Comparison of ENCODE assay signal across 9 cellular contexts in the genomic region with DNA sequence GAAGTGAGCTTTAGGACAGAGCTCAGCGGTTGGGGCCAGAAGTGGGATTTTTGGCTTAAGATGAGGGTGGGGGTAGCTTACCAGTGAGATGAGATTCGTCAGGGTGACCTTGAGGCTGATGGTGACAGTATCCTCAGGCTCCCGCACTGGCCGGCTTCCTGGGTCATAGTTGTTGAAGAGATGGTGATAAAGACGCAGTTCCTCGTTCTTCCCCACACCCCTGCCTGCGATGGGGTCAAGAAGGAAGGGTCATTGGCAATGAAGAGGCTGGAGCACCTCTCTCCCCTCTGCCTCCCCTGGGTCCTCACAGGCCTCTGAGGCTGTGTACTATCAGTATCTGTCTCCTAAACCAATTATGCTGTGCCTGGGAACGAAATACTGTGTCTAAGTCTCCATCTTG.
DNase-seq lines count a peak whose midpoint lies in the region; ATAC-seq and TF ChIP-seq lines count a peak whose summit lies in the region.
"Had no signal": no experiment of that assay in that cellular context is flagged by ENCODE, and none has a peak within 500 bp of the region (broad histone marks: within the 10 kb centered on the region; RNA-seq: fewer than 3 reads in every experiment).

No MANE protein-coding gene starts in this region.

- DNase-seq in T-helper 1 cell (no peak), RWPE1 (ENCODE audit: low spot score) (no peak), tibial artery (no peak)
- DNase-seq in effector memory CD8-positive, alpha-beta T cell: no peak
- no peak for DNase-seq in stimulated activated effector memory CD8-positive, alpha-beta T cell treated with anti-CD3 and anti-CD28 coated beads, Interleukin-12 subunit alpha, Interleukin-12 subunit beta, amount 100 ng/mL, for 72 hours (ENCODE audit: low spot score in 2 of 2)
- DNase-seq in activated CD4-positive, alpha-beta T cell treated with anti-CD3 and anti-CD28 coated beads, Interleukin-2, amount 50 U/mL, for 1 hour: no peak
- DNase-seq: NCI-H187 treated with DMSO at 0.1 percent for 48 hours had no signal

- H3K27me3 ChIP-seq in tibial artery: peaks cover 0 to 41% of the 10 kb centered on the region in 2 donors

- intact Hi-C loops in tibial artery (cut with DNase I; ENCODE audit: low total_unique reads): no loop called here

- H3K9me3 ChIP-seq in tibial artery: no peaks in the 10 kb centered on the region

- TF ChIP-seq CTCF in RWPE1 (conservative IDR thresholded peaks at IDR 0.05; ENCODE audit: low read depth) (no peak), tibial artery (IDR thresholded peaks at IDR 0.05) (no peak)

- H3K27me3 Mint-ChIP-seq in T-helper 1 cell treated with Interleukin-12 subunit alpha and Interleukin-12 subunit beta and Interleukin-4 antibody, amounts not matched to agents 30 μg/mL and 1 μg/mL, for 36 hours (ENCODE audit: low read depth): peaks cover 10% of the 10 kb centered on the region
- H3K27me3 Mint-ChIP-seq in effector memory CD8-positive, alpha-beta T cell: peaks cover 0 to 4% of the 10 kb centered on the region in 2 donors

- H3K27ac ChIP-seq in RWPE1 (peak overlapping the region; percentile 67), tibial artery (no peak overlapping the region)

- no peaks in the 10 kb centered on the region for H3K9me3 Mint-ChIP-seq in T-helper 1 cell treated with Interleukin-12 subunit alpha and Interleukin-12 subunit beta and Interleukin-4 antibody, amounts not matched to agents 30 μg/mL and 1 μg/mL, for 36 hours
- H3K9me3 Mint-ChIP-seq in effector memory CD8-positive, alpha-beta T cell: no peaks in the 10 kb centered on the region
- H3K9me3 Mint-ChIP-seq in stimulated activated effector memory CD8-positive, alpha-beta T cell treated with anti-CD3 and anti-CD28 coated beads, Interleukin-12 subunit alpha, Interleukin-12 subunit beta, amount 100 ng/mL, for 72 hours: no peaks in the 10 kb centered on the region

- peaks cover 0 to 2% (median 0%) of the 10 kb centered on the region in 3 donors for H3K36me3 ChIP-seq in tibial artery

- no peak for ATAC-seq in effector memory CD8-positive, alpha-beta T cell (replicated peaks)
- ATAC-seq in stimulated activated effector memory CD8-positive, alpha-beta T cell treated with anti-CD3 and anti-CD28 coated beads, Interleukin-12 subunit alpha, Interleukin-12 subunit beta, amount 100 ng/mL, for 72 hours: no peak
- no peak for ATAC-seq in activated CD4-positive, CD25-positive, alpha-beta regulatory T cell treated with anti-CD3 and anti-CD28 coated beads, Interleukin-2, amount 50 U/mL, for 24 hours

- POLR2A ChIA-PET in RWPE1 (lab: Yijun Ruan, JAX; ENCODE audit: low non-redundant PET): no interaction called here

- CTCF ChIA-PET in RWPE1 (lab: Yijun Ruan, JAX): interaction anchor here (0.6 to 1.7 kb wide), 7 partner anchors 13 to 121 kb away, joined by 3 to 11 read pairs (median 4); no protein-coding TSS in a partner anchor

- H3K36me3 Mint-ChIP-seq in T-helper 1 cell treated with Interleukin-12 subunit alpha and Interleukin-12 subunit beta and Interleukin-4 antibody, amounts not matched to agents 30 μg/mL and 1 μg/mL, for 36 hours (ENCODE audit: low read depth): no peaks in the 10 kb centered on the region
- H3K36me3 Mint-ChIP-seq in effector memory CD8-positive, alpha-beta T cell (ENCODE audit: insufficient read depth): peaks cover 49% of the 10 kb centered on the region
- H3K36me3 Mint-ChIP-seq in stimulated activated effector memory CD8-positive, alpha-beta T cell treated with anti-CD3 and anti-CD28 coated beads, Interleukin-12 subunit alpha, Interleukin-12 subunit beta, amount 100 ng/mL, for 72 hours: peaks cover 22% of the 10 kb centered on the region

- peaks cover 0 to 45% (median 20%) of the 10 kb centered on the region in 4 donors for H3K4me1 ChIP-seq in tibial artery

- H3K4me3 Mint-ChIP-seq in T-helper 1 cell treated with Interleukin-12 subunit alpha and Interleukin-12 subunit beta and Interleukin-4 antibody, amounts not matched to agents 30 μg/mL and 1 μg/mL, for 36 hours: peak overlapping the region; percentile 28
- peak overlapping the region; percentile 80 to 84 for H3K4me3 Mint-ChIP-seq in effector memory CD8-positive, alpha-beta T cell
- peak overlapping the region; percentile 69 for H3K4me3 Mint-ChIP-seq in stimulated activated effector memory CD8-positive, alpha-beta T cell treated with anti-CD3 and anti-CD28 coated beads, Interleukin-12 subunit alpha, Interleukin-12 subunit beta, amount 100 ng/mL, for 72 hours

- H3K4me1 Mint-ChIP-seq in T-helper 1 cell treated with Interleukin-12 subunit alpha and Interleukin-12 subunit beta and Interleukin-4 antibody, amounts not matched to agents 30 μg/mL and 1 μg/mL, for 36 hours (ENCODE audit: low read depth): peaks cover 26% of the 10 kb centered on the region
- H3K4me1 Mint-ChIP-seq in effector memory CD8-positive, alpha-beta T cell (ENCODE audit: low read depth in 2 of 2): peaks cover 37% of the 10 kb centered on the region in 2 donors
- H3K4me1 Mint-ChIP-seq in stimulated activated effector memory CD8-positive, alpha-beta T cell treated with anti-CD3 and anti-CD28 coated beads, Interleukin-12 subunit alpha, Interleukin-12 subunit beta, amount 100 ng/mL, for 72 hours: peaks cover 44% of the 10 kb centered on the region

- peak overlapping the region; percentile 43 for H3K27ac Mint-ChIP-seq in T-helper 1 cell treated with Interleukin-12 subunit alpha and Interleukin-12 subunit beta and Interleukin-4 antibody, amounts not matched to agents 30 μg/mL and 1 μg/mL, for 36 hours
- H3K27ac Mint-ChIP-seq in effector memory CD8-positive, alpha-beta T cell: peak overlapping the region; percentile 87 to 91
- peak overlapping the region; percentile 70 for H3K27ac Mint-ChIP-seq in stimulated activated effector memory CD8-positive, alpha-beta T cell treated with anti-CD3 and anti-CD28 coated beads, Interleukin-12 subunit alpha, Interleukin-12 subunit beta, amount 100 ng/mL, for 72 hours

- H3K4me3 ChIP-seq in tibial artery: no peak overlapping the region

Comparison
In these comparisons a context has a peak if more than half of its experiments do, and no peak if none do; other contexts are left out.
1. H3K4me3 Mint-ChIP-seq: peak in every context shown above with its lines; median percentile 82 in effector memory CD8-positive, alpha-beta T cell; 69 in stimulated activated effector memory CD8-positive, alpha-beta T cell treated with anti-CD3 and anti-CD28 coated beads, Interleukin-12 subunit alpha, Interleukin-12 subunit beta, amount 100 ng/mL, for 72 hours; 28 in T-helper 1 cell treated with Interleukin-12 subunit alpha and Interleukin-12 subunit beta and Interleukin-4 antibody, amounts not matched to agents 30 μg/mL and 1 μg/mL, for 36 hours.